21 cellular contexts compared by ENCODE assay signal in genomic region chr19:49985926-49986325, GRCh38. TPM values are rescaled to one million over a fixed set of nuclear protein-coding genes. Genes with fewer than 3 reads are reported as not detected.
"Had no signal": no experiment of that assay in that cellular context is flagged by ENCODE, and none has a peak within 500 bp of the region (broad histone marks: within the 10 kb centered on the region; RNA-seq: fewer than 3 reads in every experiment).

No MANE protein-coding gene starts in this region.

- H3K27ac ChIP-seq: epithelial cell of prostate, foreskin keratinocyte, parathyroid adenoma, sigmoid colon, thoracic aorta, upper lobe of right lung had no signal

- H3K4me3 ChIP-seq: lung, sigmoid colon, thoracic aorta, upper lobe of right lung had no signal

- H3K9me3 ChIP-seq: sigmoid colon, thoracic aorta, upper lobe of right lung had no signal

- H3K27me3 Mint-ChIP-seq: activated CD4-positive, alpha-beta memory T cell treated with anti-CD3 and anti-CD28 coated beads, Interleukin-2, amount 10 ng/mL, durations not matched to agents 7 days and 5 days; activated CD8-positive, alpha-beta memory T cell treated with anti-CD3 and anti-CD28 coated beads, Interleukin-2, amount 10 ng/mL, durations not matched to agents 7 days and 5 days; activated naive CD8-positive, alpha-beta T cell; effector memory CD8-positive, alpha-beta T cell; natural killer cell treated with Interleukin-12 subunit alpha and Interleukin-12 subunit beta and Interleukin-15 and Interleukin-18, amount 100 ng/mL, for 72 hours; stimulated activated memory B cell treated with anti-CD40 and anti-IgM and Interleukin-4, amounts not matched to agents 10 μg/mL and 1 μg/mL and 100 μg/mL, for 72 hours had no signal

- H3K27ac Mint-ChIP-seq: activated CD4-positive, alpha-beta memory T cell treated with anti-CD3 and anti-CD28 coated beads, Interleukin-2, amount 10 ng/mL, durations not matched to agents 7 days and 5 days; activated CD8-positive, alpha-beta memory T cell treated with anti-CD3 and anti-CD28 coated beads, Interleukin-2, amount 10 ng/mL, durations not matched to agents 7 days and 5 days; activated naive CD8-positive, alpha-beta T cell; effector memory CD8-positive, alpha-beta T cell; natural killer cell treated with Interleukin-12 subunit alpha and Interleukin-12 subunit beta and Interleukin-15 and Interleukin-18, amount 100 ng/mL, for 72 hours; stimulated activated memory B cell treated with anti-CD40 and anti-IgM and Interleukin-4, amounts not matched to agents 10 μg/mL and 1 μg/mL and 100 μg/mL, for 72 hours; WTC11 had no signal

- ATAC-seq: activated CD8-positive, alpha-beta memory T cell treated with anti-CD3 and anti-CD28 coated beads, Interleukin-2, amount 10 ng/mL, durations not matched to agents 7 days and 5 days; effector memory CD8-positive, alpha-beta T cell; foreskin keratinocyte; natural killer cell treated with Interleukin-12 subunit alpha and Interleukin-12 subunit beta and Interleukin-15 and Interleukin-18, amount 100 ng/mL, for 72 hours; stimulated activated memory B cell treated with anti-CD40 and anti-IgM and Interleukin-4, amounts not matched to agents 10 μg/mL and 1 μg/mL and 100 μg/mL, for 72 hours; upper lobe of right lung; WTC11 had no signal

- H3K4me1 ChIP-seq: foreskin keratinocyte, parathyroid adenoma, sigmoid colon, upper lobe of right lung had no signal

- H3K4me3 Mint-ChIP-seq: activated CD4-positive, alpha-beta memory T cell treated with anti-CD3 and anti-CD28 coated beads, Interleukin-2, amount 10 ng/mL, durations not matched to agents 7 days and 5 days; activated CD8-positive, alpha-beta memory T cell treated with anti-CD3 and anti-CD28 coated beads, Interleukin-2, amount 10 ng/mL, durations not matched to agents 7 days and 5 days; activated naive CD8-positive, alpha-beta T cell; effector memory CD8-positive, alpha-beta T cell; natural killer cell treated with Interleukin-12 subunit alpha and Interleukin-12 subunit beta and Interleukin-15 and Interleukin-18, amount 100 ng/mL, for 72 hours; stimulated activated memory B cell treated with anti-CD40 and anti-IgM and Interleukin-4, amounts not matched to agents 10 μg/mL and 1 μg/mL and 100 μg/mL, for 72 hours; WTC11 had no signal

- DNase-seq: activated CD4-positive, alpha-beta memory T cell treated with anti-CD3 and anti-CD28 coated beads, Interleukin-2, amount 10 ng/mL, durations not matched to agents 7 days and 5 days; activated CD4-positive, alpha-beta T cell treated with anti-CD3 and anti-CD28 coated beads for 4 hours; activated CD8-positive, alpha-beta memory T cell treated with anti-CD3 and anti-CD28 coated beads, Interleukin-2, amount 10 ng/mL, durations not matched to agents 7 days and 5 days; effector memory CD8-positive, alpha-beta T cell; foreskin keratinocyte; glutamatergic neuron; sigmoid colon; stimulated activated CD4-positive, alpha-beta T cell treated with anti-CD3 and anti-CD28 coated beads, Interleukin-4, amount 100 ng/mL, for 4 hours; upper lobe of right lung had no signal

- H3K27me3 ChIP-seq: foreskin keratinocyte, sigmoid colon, upper lobe of right lung had no signal

- H3K9me3 Mint-ChIP-seq: activated CD4-positive, alpha-beta memory T cell treated with anti-CD3 and anti-CD28 coated beads, Interleukin-2, amount 10 ng/mL, durations not matched to agents 7 days and 5 days; effector memory CD8-positive, alpha-beta T cell; natural killer cell treated with Interleukin-12 subunit alpha and Interleukin-12 subunit beta and Interleukin-15 and Interleukin-18, amount 100 ng/mL, for 72 hours; WTC11 had no signal

- H3K4me1 Mint-ChIP-seq: stimulated activated memory B cell treated with anti-CD40 and anti-IgM and Interleukin-4, amounts not matched to agents 10 μg/mL and 1 μg/mL and 100 μg/mL, for 72 hours; WTC11 had no signal

RNA-seq across cellular contexts. Expression of gene SIGLEC11, which starts 25.0 kb away (rescaled TPM):
- total RNA-seq: activated CD4-positive, alpha-beta memory T cell treated with anti-CD3 and anti-CD28 coated beads, Interleukin-2, amount 10 ng/mL, durations not matched to agents 7 days and 5 days; activated CD8-positive, alpha-beta memory T cell treated with anti-CD3 and anti-CD28 coated beads, Interleukin-2, amount 10 ng/mL, durations not matched to agents 7 days and 5 days; bronchial epithelial cell; fibroblast of lung; foreskin keratinocyte; natural killer cell treated with Interleukin-12 subunit alpha and Interleukin-12 subunit beta and Interleukin-15 and Interleukin-18, amount 100 ng/mL, for 72 hours; renal cortical epithelial cell; WTC11 had no signal
- polyA plus RNA-seq: fibroblast of lung, foreskin keratinocyte, keratinocyte had no signal
